In the genomic region with DNA sequence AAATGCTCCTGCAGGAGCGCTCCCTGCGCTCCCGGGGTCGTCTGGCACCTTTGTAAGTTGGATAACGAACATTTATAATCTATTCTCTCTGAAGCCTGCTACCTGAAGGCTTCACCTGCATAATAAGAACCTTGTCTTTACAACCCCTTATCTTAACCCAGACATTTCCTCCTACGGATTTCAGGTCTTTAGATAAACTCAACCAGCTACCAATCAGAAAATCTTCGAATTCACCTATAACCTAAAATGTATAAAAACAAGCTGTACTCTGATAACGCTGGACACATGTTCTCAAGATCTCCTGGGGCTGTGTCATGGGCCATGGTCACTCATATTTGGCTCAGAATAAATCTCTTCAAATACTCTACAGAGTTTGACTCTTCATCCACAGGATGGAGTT, we compare ENCODE assay signal across 26 cellular contexts. TPM values are rescaled to one million over a fixed set of nuclear protein-coding genes. Genes with fewer than 3 reads are reported as not detected.
"Had no signal": no experiment of that assay in that cellular context is flagged by ENCODE, and none has a peak within 500 bp of the region (broad histone marks: within the 10 kb centered on the region; RNA-seq: fewer than 3 reads in every experiment).

No MANE protein-coding gene starts in this region.

- H3K27me3 ChIP-seq: neutrophil, pancreas, right lobe of liver, testis, uterus had no signal

- H3K9me3 ChIP-seq: neutrophil, pancreas, psoas muscle, right lobe of liver, sigmoid colon, stomach, testis, tibial artery, transverse colon, upper lobe of right lung, uterus had no signal

- H3K27ac ChIP-seq: neutrophil, pancreas, psoas muscle, right lobe of liver, sigmoid colon, stomach, testis, tibial artery, upper lobe of right lung, uterus had no signal

- H3K4me1 ChIP-seq: pancreas, right lobe of liver had no signal

- DNase-seq: naive B cell; naive thymus-derived CD8-positive, alpha-beta T cell; nephron progenitor cell; nucleus accumbens; pancreas; psoas muscle; right cardiac atrium; sigmoid colon; stimulated activated CD4-positive, alpha-beta T cell treated with anti-CD3 and anti-CD28 coated beads, Interleukin-15, amount 100 ng/mL, for 24 hours; stimulated activated CD4-positive, alpha-beta T cell treated with anti-CD3 and anti-CD28 coated beads, Interleukin-2, amount 100 ng/mL, for 24 hours; stimulated activated CD4-positive, alpha-beta T cell treated with anti-CD3 and anti-CD28 coated beads, Interleukin-2, amount 100 ng/mL, for 48 hours; stimulated activated CD4-positive, alpha-beta T cell treated with anti-CD3 and anti-CD28 coated beads, Interleukin-4, amount 100 ng/mL, for 24 hours; stimulated activated naive B cell treated with anti-CD40 and anti-IgM and Interleukin-4, amounts not matched to agents 10 μg/mL and 1 μg/mL and 100 μg/mL, for 72 hours; stimulated activated naive CD4-positive, alpha-beta T cell treated with Interleukin-2 at 50 U/mL for 16 hours; stomach; testis; tibial artery; transverse colon; upper lobe of right lung; uterus had no signal

- H3K36me3 ChIP-seq: neutrophil, pancreas, right lobe of liver, sigmoid colon, stomach, tibial artery, transverse colon, upper lobe of right lung, uterus had no signal

- FAIRE-seq: pancreas had no signal

- H3K4me3 ChIP-seq: pancreas, psoas muscle, right lobe of liver, sigmoid colon, smooth muscle cell, stomach, testis, tibial artery, transverse colon, upper lobe of right lung, uterus had no signal

- H3K4me2 ChIP-seq: smooth muscle cell had no signal

- ATAC-seq: naive thymus-derived CD8-positive, alpha-beta T cell; natural killer cell treated with Interleukin-12 subunit alpha and Interleukin-12 subunit beta and Interleukin-15 and Interleukin-18, amount 100 ng/mL, for 72 hours; pancreas; psoas muscle; right cardiac atrium; right lobe of liver; stimulated activated effector memory CD8-positive, alpha-beta T cell treated with anti-CD3 and anti-CD28 coated beads, Interleukin-12 subunit alpha, Interleukin-12 subunit beta, amount 100 ng/mL, for 72 hours; stimulated activated naive B cell treated with anti-CD40 and anti-IgM and Interleukin-4, amounts not matched to agents 10 μg/mL and 1 μg/mL and 100 μg/mL, for 72 hours; upper lobe of right lung had no signal

RNA-seq across cellular contexts. Expression of gene KCNK5, which starts 4.1 kb away (rescaled TPM):
- total RNA-seq: osteocyte, smooth muscle cell had no signal
- polyA plus RNA-seq: naive thymus-derived CD8-positive, alpha-beta T cell; smooth muscle cell had no signal
